ENCODE assay signal across 8 cellular contexts in genomic region chr2:96470636-96471035, GRCh38. TPM values are rescaled to one million over a fixed set of nuclear protein-coding genes. Genes with fewer than 3 reads are reported as not detected.
DNase-seq lines count a peak whose midpoint lies in the region; ATAC-seq and TF ChIP-seq lines count a peak whose summit lies in the region.

No MANE protein-coding gene starts in this region.

- no peaks in the 10 kb centered on the region for H3K9me3 Mint-ChIP-seq in natural killer cell
- H3K9me3 Mint-ChIP-seq in stimulated activated memory B cell treated with anti-CD40 and anti-IgM and Interleukin-4, amounts not matched to agents 10 μg/mL and 1 μg/mL and 100 μg/mL, for 72 hours, result no peaks in the 10 kb centered on the region

- no peaks in the 10 kb centered on the region for H3K36me3 Mint-ChIP-seq in natural killer cell
- no peaks in the 10 kb centered on the region for H3K36me3 Mint-ChIP-seq in stimulated activated memory B cell treated with anti-CD40 and anti-IgM and Interleukin-4, amounts not matched to agents 10 μg/mL and 1 μg/mL and 100 μg/mL, for 72 hours

- DNase-seq in activated CD8-positive, alpha-beta memory T cell treated with anti-CD3 and anti-CD28 coated beads for 48 hours (ENCODE audit: low read depth in 2 of 3, low spot score in 2 of 3), result peak in 2 of 3 experiments; percentile 24 to 54
- DNase-seq in epithelial cell of proximal tubule (ENCODE audit: low read depth) (no peak), natural killer cell (peak; percentile 52), NCI-H1105 (lab: John Stamatoyannopoulos, UW) (no peak), D341Med (ENCODE audit: low spot score) (no peak)

- TF ChIP-seq CTCF in epithelial cell of proximal tubule (conservative IDR thresholded peaks at IDR 0.05; ENCODE audit: low read depth, low read length) (peak; percentile 78), natural killer cell (IDR thresholded peaks at IDR 0.05) (peak; percentile 64)

- peak overlapping the region; percentile 30 for H3K4me3 Mint-ChIP-seq in natural killer cell
- peak overlapping the region; percentile 45 for H3K4me3 Mint-ChIP-seq in stimulated activated memory B cell treated with anti-CD40 and anti-IgM and Interleukin-4, amounts not matched to agents 10 μg/mL and 1 μg/mL and 100 μg/mL, for 72 hours

- H3K27ac Mint-ChIP-seq in natural killer cell, result no peak overlapping the region
- H3K27ac Mint-ChIP-seq in stimulated activated memory B cell treated with anti-CD40 and anti-IgM and Interleukin-4, amounts not matched to agents 10 μg/mL and 1 μg/mL and 100 μg/mL, for 72 hours, result no peak overlapping the region

- peak overlapping the region; percentile 43 for H3K4me3 ChIP-seq in epithelial cell of proximal tubule (ENCODE audit: low read depth, low read length)

- intact Hi-C loops in natural killer cell (cut with micrococcal nuclease), result loop anchor here (1.0 kb wide), 1 partner anchor 84 kb away; no protein-coding TSS in a partner anchor

- peak; percentile 71 for ATAC-seq in GM19463 (IDR thresholded peaks at IDR 0.05; ENCODE audit: unreplicated experiment)
- ATAC-seq in natural killer cell, result peak; percentile 54 to 86 (median 77)
- ATAC-seq in stimulated activated memory B cell treated with anti-CD40 and anti-IgM and Interleukin-4, amounts not matched to agents 10 μg/mL and 1 μg/mL and 100 μg/mL, for 72 hours, result peak; percentile 65
- ATAC-seq in GM21786 (IDR thresholded peaks at IDR 0.05; ENCODE audit: unreplicated experiment), result no peak

- peaks cover 4 to 6% of the 10 kb centered on the region in 2 donors for H3K4me1 Mint-ChIP-seq in natural killer cell
- peaks cover 12% of the 10 kb centered on the region for H3K4me1 Mint-ChIP-seq in stimulated activated memory B cell treated with anti-CD40 and anti-IgM and Interleukin-4, amounts not matched to agents 10 μg/mL and 1 μg/mL and 100 μg/mL, for 72 hours

- H3K27me3 Mint-ChIP-seq in natural killer cell (ENCODE audit: low read depth in 2 of 2), result peaks cover 8 to 9% of the 10 kb centered on the region in 2 donors
- H3K27me3 Mint-ChIP-seq in stimulated activated memory B cell treated with anti-CD40 and anti-IgM and Interleukin-4, amounts not matched to agents 10 μg/mL and 1 μg/mL and 100 μg/mL, for 72 hours, result peaks cover 11% of the 10 kb centered on the region

RNA-seq across cellular contexts. Expression of gene NEURL3, which starts 34.5 kb away (rescaled TPM):
- 1.0 and 8.6 TPM in 2 replicates for total RNA-seq in epithelial cell of proximal tubule
- total RNA-seq in natural killer cell, result not detected

Comparison
In these comparisons a context has a peak if more than half of its experiments do, and no peak if none do; other contexts are left out.
1. DNase-seq: peak in activated CD8-positive, alpha-beta memory T cell treated with anti-CD3 and anti-CD28 coated beads for 48 hours (2 of 3) and natural killer cell (single experiment); none in epithelial cell of proximal tubule (single experiment), NCI-H1105 (single experiment) and D341Med (single experiment).